Comparison of ENCODE assay signal across 9 cellular contexts in genomic region chr1:8523641-8524206, GRCh38.
DNase-seq lines count a peak whose midpoint lies in the region; ATAC-seq and TF ChIP-seq lines count a peak whose summit lies in the region.
"Had no signal": no experiment of that assay in that cellular context is flagged by ENCODE, and none has a peak within 500 bp of the region (broad histone marks: within the 10 kb centered on the region; RNA-seq: fewer than 3 reads in every experiment).

No MANE protein-coding gene starts in this region.

- WGBS in trophoblast cell (ENCODE audit: extremely low coverage, insufficient coverage, insufficient read length) = no CpG with 5 or more reads among the region's 5 CpGs

- H3K4me2 ChIP-seq in KMS-11 (peak overlapping the region; percentile 11; the same call in 1 of the 2 replicates), trophoblast cell (ENCODE audit: low read length) (no peak overlapping the region)

- H3K23ac ChIP-seq in trophoblast cell (ENCODE audit: low read length) = no peak overlapping the region

- H3K4me3 ChIP-seq in KMS-11 (IDR thresholded peaks at IDR 0.05; ENCODE audit: insufficient read depth, low read depth, low read length) (no peak overlapping the region), trophoblast cell (ENCODE audit: low read depth, low read length) (no peak overlapping the region)

- H3K79me2 ChIP-seq in KMS-11 (ENCODE audit: insufficient read depth, low read depth) (0 out of 2 replicates have a peak, but pooled peaks cover 6% of the 10 kb centered on the region), trophoblast cell (ENCODE audit: control insufficient read depth, insufficient read depth, low read length, poor library complexity) (no peaks in the 10 kb centered on the region)

- no peak overlapping the region for H2BK12ac ChIP-seq in trophoblast cell (ENCODE audit: low read length)

- H3K9ac ChIP-seq in KMS-11 (no peak overlapping the region), trophoblast cell (ENCODE audit: low read length) (no peak overlapping the region)

- peaks cover 39% of the 10 kb centered on the region for H3K4me1 Mint-ChIP-seq in CD4-positive, alpha-beta T cell (ENCODE audit: low read depth)
- peaks cover 15% of the 10 kb centered on the region for H3K4me1 Mint-ChIP-seq in dendritic cell treated with granulocyte-macrophage colony-stimulating factor and Interleukin-4, amounts not matched to agents 40 ng/mL and 50 ng/mL, for 4 days (ENCODE audit: low read depth)

- no peaks in the 10 kb centered on the region for H3K36me3 ChIP-seq in KMS-11 (ENCODE audit: insufficient read depth)
- H3K36me3 ChIP-seq in trophoblast cell (ENCODE audit: control insufficient read depth in 1 of 2, insufficient read depth in 2 of 2, low read length in 2 of 2) = peaks cover 5% of the 10 kb centered on the region in 2 experiments

- H3K36me3 Mint-ChIP-seq in CD4-positive, alpha-beta T cell (ENCODE audit: low read depth) = peaks cover 24% of the 10 kb centered on the region
- H3K36me3 Mint-ChIP-seq in dendritic cell treated with granulocyte-macrophage colony-stimulating factor and Interleukin-4, amounts not matched to agents 40 ng/mL and 50 ng/mL, for 4 days (ENCODE audit: low read depth) = peaks cover 24% of the 10 kb centered on the region

- no peak overlapping the region for H2BK5ac ChIP-seq in trophoblast cell (ENCODE audit: low read depth, low read length, poor library complexity)

- no peak overlapping the region for H4K12ac ChIP-seq in trophoblast cell (ENCODE audit: low read depth, low read length)

- intact Hi-C loops in CD4-positive, alpha-beta T cell (cut with DNase I, micrococcal nuclease) = no loop called here
- intact Hi-C loops in dendritic cell treated with granulocyte-macrophage colony-stimulating factor and Interleukin-4, amounts not matched to agents 40 ng/mL and 50 ng/mL, for 4 days (cut with micrococcal nuclease) = no loop called here

- H3K79me1 ChIP-seq in trophoblast cell (ENCODE audit: low read length) = peaks cover 3% of the 10 kb centered on the region

- H3K9me3 Mint-ChIP-seq in CD4-positive, alpha-beta T cell = no peaks in the 10 kb centered on the region
- H3K9me3 Mint-ChIP-seq in dendritic cell treated with granulocyte-macrophage colony-stimulating factor and Interleukin-4, amounts not matched to agents 40 ng/mL and 50 ng/mL, for 4 days = no peaks in the 10 kb centered on the region

- no peak overlapping the region for H4K8ac ChIP-seq in trophoblast cell (ENCODE audit: low read depth, low read length)

- no peaks in the 10 kb centered on the region for H4K20me1 ChIP-seq in KMS-11 (ENCODE audit: insufficient read depth)

- no peak overlapping the region for H4K91ac ChIP-seq in trophoblast cell (ENCODE audit: low read depth, low read length)

- no peak for ATAC-seq in CD4-positive, alpha-beta T cell (ENCODE audit: poor library complexity)
- no peak for ATAC-seq in GM18870 (IDR thresholded peaks at IDR 0.05; ENCODE audit: unreplicated experiment)

- no peak for TF ChIP-seq CTCF in CD4-positive, alpha-beta T cell (IDR thresholded peaks at IDR 0.05)
- TF ChIP-seq CTCF in KMS-11 (conservative IDR thresholded peaks at IDR 0.05; ENCODE audit: low read depth, low read length) = no peak

- H3K27ac ChIP-seq in CD4-positive, alpha-beta T cell (ENCODE audit: low read depth, low read length) = peak overlapping the region; percentile 45
- H3K27ac ChIP-seq in KMS-11 (no peak overlapping the region), trophoblast cell (ENCODE audit: low read depth, low read length) (no peak overlapping the region)

- H3K18ac ChIP-seq in trophoblast cell (ENCODE audit: low read length) = no peak overlapping the region

- CTCF ChIA-PET in CD4-positive, alpha-beta T cell (lab: Charles Lee) = interaction anchor here (1.0 to 1.4 kb wide), 2 partner anchors 9 to 13 kb away, joined by 3 read pairs; no protein-coding TSS in a partner anchor

- peak in 4 of 10 experiments; percentile 6 to 15 (median 14) for DNase-seq in CD4-positive, alpha-beta T cell
- no peak for DNase-seq in trophoblast cell
- DNase-seq in NCI-H510A treated with DMSO at 0.1 percent for 48 hours (lab: John Stamatoyannopoulos, UW) = no peak
- no peak for DNase-seq in NCI-H1694 treated with DMSO at 0.1 percent for 48 hours (lab: John Stamatoyannopoulos, UW)
- DNase-seq in NCI-H2171 treated with DMSO at 0.1 percent for 48 hours (lab: John Stamatoyannopoulos, UW) = no peak
- DNase-seq: NCI-H2081 had no signal

- H3K27me3 Mint-ChIP-seq in CD4-positive, alpha-beta T cell = no peaks in the 10 kb centered on the region
- H3K27me3 Mint-ChIP-seq in dendritic cell treated with granulocyte-macrophage colony-stimulating factor and Interleukin-4, amounts not matched to agents 40 ng/mL and 50 ng/mL, for 4 days = no peaks in the 10 kb centered on the region

- no peak overlapping the region for H2BK120ac ChIP-seq in trophoblast cell (ENCODE audit: insufficient read depth, low read length, poor library complexity)

- H2AFZ ChIP-seq in KMS-11 (ENCODE audit: low read depth) (no peak overlapping the region), trophoblast cell (ENCODE audit: insufficient read depth, low read length, poor library complexity) (no peak overlapping the region)

- no peak overlapping the region for H2AK5ac ChIP-seq in trophoblast cell (ENCODE audit: low read length)

- no peak overlapping the region for H3K27ac Mint-ChIP-seq in CD4-positive, alpha-beta T cell
- no peak overlapping the region for H3K27ac Mint-ChIP-seq in dendritic cell treated with granulocyte-macrophage colony-stimulating factor and Interleukin-4, amounts not matched to agents 40 ng/mL and 50 ng/mL, for 4 days

- H3K4ac ChIP-seq in trophoblast cell (ENCODE audit: low read depth, low read length) = peak overlapping the region; percentile 93

- H3K9me3 ChIP-seq in CD4-positive, alpha-beta T cell (ENCODE audit: control insufficient read depth, low read length) = no peaks in the 10 kb centered on the region
- H3K9me3 ChIP-seq in trophoblast cell (ENCODE audit: insufficient read depth, low read depth, low read length) = no peaks in the 10 kb centered on the region

- no peaks in the 10 kb centered on the region for H3K27me3 ChIP-seq in CD4-positive, alpha-beta T cell (ENCODE audit: control insufficient read depth, insufficient read depth, low read length)
- H3K27me3 ChIP-seq in KMS-11 (ENCODE audit: insufficient read depth, low read depth) = no peaks in the 10 kb centered on the region
- H3K27me3 ChIP-seq in trophoblast cell (ENCODE audit: insufficient read depth, low read length) = no peaks in the 10 kb centered on the region

- no peak overlapping the region for H3K4me3 Mint-ChIP-seq in CD4-positive, alpha-beta T cell
- peak overlapping the region; percentile 4 for H3K4me3 Mint-ChIP-seq in dendritic cell treated with granulocyte-macrophage colony-stimulating factor and Interleukin-4, amounts not matched to agents 40 ng/mL and 50 ng/mL, for 4 days

- POLR2A ChIA-PET in CD4-positive, alpha-beta T cell (lab: Charles Lee) = interaction anchor here (0.6 to 2.0 kb wide), 5 partner anchors 9 to 99 kb away, joined by 3 to 14 read pairs (median 4); no protein-coding TSS in a partner anchor

- H3K4me1 ChIP-seq in KMS-11 (ENCODE audit: low read depth, poor library complexity, severe bottlenecking) (peaks cover 43% of the 10 kb centered on the region), trophoblast cell (ENCODE audit: control insufficient read depth in 1 of 2, insufficient read depth in 2 of 2, low read length in 2 of 2) (peaks cover 0 to 6% of the 10 kb centered on the region in 2 experiments)

- H3K14ac ChIP-seq in trophoblast cell (ENCODE audit: low read length) = no peak overlapping the region
